ENCODE assay signal across 14 cellular contexts in genomic region chr1:230519246-230519645, GRCh38.
A peak's percentile ranks its signal among the peaks of the same experiment; 100 is the strongest.
DNase-seq lines count a peak whose midpoint lies in the region; ATAC-seq and TF ChIP-seq lines count a peak whose summit lies in the region.
"Had no signal": no experiment of that assay in that cellular context is flagged by ENCODE, and none has a peak within 500 bp of the region (broad histone marks: within the 10 kb centered on the region; RNA-seq: fewer than 3 reads in every experiment).

No MANE protein-coding gene starts in this region.

- CTCF ChIA-PET in WTC11 (lab: Charles Lee), result interaction anchor here (0.6 to 0.8 kb wide), 3 partner anchors 43 to 156 kb away, joined by 3 to 4 read pairs (median 3); no protein-coding TSS in a partner anchor

- H3K36me3 ChIP-seq in HUES64 (ENCODE audit: insufficient read depth, low read length), result no peaks in the 10 kb centered on the region

- 91% methylated on average over 2 of the region's 2 CpGs for WGBS in HUES64

- H3K9me3 ChIP-seq in HUES64 (ENCODE audit: insufficient read depth, low read depth, low read length), result no peaks in the 10 kb centered on the region

- no peak overlapping the region for H3K4me3 Mint-ChIP-seq in WTC11
- H3K4me3 Mint-ChIP-seq in progenitor cell of endocrine pancreas (ENCODE audit: low read depth), result no peak overlapping the region
- no peak overlapping the region for H3K4me3 Mint-ChIP-seq in osteocyte (ENCODE audit: unreplicated experiment)
- H3K4me3 Mint-ChIP-seq: CD4-positive, alpha-beta memory T cell had no signal

- H3K27me3 Mint-ChIP-seq in WTC11 (ENCODE audit: low read depth) (no peaks in the 10 kb centered on the region), progenitor cell of endocrine pancreas (no peaks in the 10 kb centered on the region), osteocyte (ENCODE audit: unreplicated experiment) (peaks cover 44% of the 10 kb centered on the region)

- H3K4me3 ChIP-seq in HUES64 (ENCODE audit: low read length), result no peak overlapping the region
- H3K4me3 ChIP-seq: GM12878, GM23248 had no signal

- DNase-seq in WTC11 (ENCODE audit: low spot score) (no peak), progenitor cell of endocrine pancreas (ENCODE audit: low spot score, unreplicated experiment) (no peak), medulla oblongata (ENCODE audit: extremely low spot score) (no peak), osteocyte (ENCODE audit: extremely low spot score, unreplicated experiment) (no peak), NCI-H1105 (lab: John Stamatoyannopoulos, UW) (no peak)
- DNase-seq: C1 segment of cervical spinal cord; CD4-positive, alpha-beta memory T cell; COR-L47; DMS153; DND-41; GM23248; HCEC 1CT had no signal

- H3K27me3 ChIP-seq in HUES64 (ENCODE audit: insufficient read depth, low read length), result no peaks in the 10 kb centered on the region

- ATAC-seq in WTC11, result peak; percentile 44; the same call in 1 of the 2 replicates
- ATAC-seq: GM12878 had no signal

- peak overlapping the region; percentile 5; the same call in 1 of the 2 replicates for H3K27ac ChIP-seq in HUES64 (ENCODE audit: low read depth, low read length)
- H3K27ac ChIP-seq: GM23248 had no signal

- peaks cover 54% of the 10 kb centered on the region for H3K4me1 Mint-ChIP-seq in WTC11
- peaks cover 42% of the 10 kb centered on the region for H3K4me1 Mint-ChIP-seq in progenitor cell of endocrine pancreas (ENCODE audit: low read depth)
- H3K4me1 Mint-ChIP-seq in osteocyte (ENCODE audit: unreplicated experiment), result no peaks in the 10 kb centered on the region
- H3K4me1 Mint-ChIP-seq: CD4-positive, alpha-beta memory T cell had no signal

- H3K27ac Mint-ChIP-seq in WTC11 (no peak overlapping the region), progenitor cell of endocrine pancreas (peak overlapping the region; percentile 56), osteocyte (ENCODE audit: unreplicated experiment) (no peak overlapping the region)
- H3K27ac Mint-ChIP-seq: CD4-positive, alpha-beta memory T cell had no signal

- peaks cover 31% of the 10 kb centered on the region for H3K4me1 ChIP-seq in HUES64 (ENCODE audit: insufficient read depth, low read length)

- H3K9me3 Mint-ChIP-seq in WTC11, result peaks cover 22% of the 10 kb centered on the region
- peaks cover 24% of the 10 kb centered on the region for H3K9me3 Mint-ChIP-seq in progenitor cell of endocrine pancreas (ENCODE audit: low read depth)
- H3K9me3 Mint-ChIP-seq in osteocyte (ENCODE audit: unreplicated experiment), result no peaks in the 10 kb centered on the region
- H3K9me3 Mint-ChIP-seq: CD4-positive, alpha-beta memory T cell had no signal

- H3K9ac ChIP-seq in HUES64 (ENCODE audit: low read depth, low read length), result no peak overlapping the region
- H3K9ac ChIP-seq: GM23248 had no signal

- TF ChIP-seq CTCF in WTC11 (IDR thresholded peaks at IDR 0.05), result no peak
- no peak for TF ChIP-seq CTCF in progenitor cell of endocrine pancreas (IDR thresholded peaks at IDR 0.05; ENCODE audit: unreplicated experiment)
- TF ChIP-seq CTCF in osteocyte (IDR thresholded peaks at IDR 0.05), result no peak

- POLR2A ChIA-PET in WTC11 (lab: Charles Lee), result no interaction called here

- 0 out of 2 replicates have a peak, but pooled peaks cover 5% of the 10 kb centered on the region for H3K36me3 Mint-ChIP-seq in WTC11
- no peaks in the 10 kb centered on the region for H3K36me3 Mint-ChIP-seq in progenitor cell of endocrine pancreas (ENCODE audit: insufficient read depth)
- no peaks in the 10 kb centered on the region for H3K36me3 Mint-ChIP-seq in osteocyte (ENCODE audit: unreplicated experiment)
- H3K36me3 Mint-ChIP-seq: CD4-positive, alpha-beta memory T cell had no signal

TF ChIP-seq in WTC11, 78 proteins besides CTCF, POLR2A, EP300 and RAD21:
- TF ChIP-seq ARID4B (CRISPR knock-in tag; IDR thresholded peaks at IDR 0.05; ENCODE audit: borderline replicate concordance), result no peak
- no peak for TF ChIP-seq MLX (CRISPR knock-in tag; IDR thresholded peaks at IDR 0.05)
- no peak for TF ChIP-seq E2F5 (CRISPR knock-in tag; IDR thresholded peaks at IDR 0.05)
- no peak for TF ChIP-seq NR1H2 (CRISPR knock-in tag; IDR thresholded peaks at IDR 0.05)
- no peak for TF ChIP-seq ZNF512 (CRISPR knock-in tag; IDR thresholded peaks at IDR 0.05; ENCODE audit: borderline replicate concordance)
- no peak for TF ChIP-seq ERG (CRISPR knock-in tag; IDR thresholded peaks at IDR 0.05)
- TF ChIP-seq FOXK1 (CRISPR knock-in tag; IDR thresholded peaks at IDR 0.05), result no peak
- TF ChIP-seq TEAD4 (CRISPR knock-in tag; IDR thresholded peaks at IDR 0.05), result no peak
- no peak for TF ChIP-seq ZNF416 (CRISPR knock-in tag; IDR thresholded peaks at IDR 0.05)
- TF ChIP-seq ZNF396 (CRISPR knock-in tag; IDR thresholded peaks at IDR 0.05; ENCODE audit: borderline replicate concordance), result no peak
- TF ChIP-seq ZNF671 (CRISPR knock-in tag; IDR thresholded peaks at IDR 0.05), result no peak
